Comparison of ENCODE assay signal across 20 cellular contexts in genomic region chr17:61783556-61784304, GRCh38.
DNase-seq lines count a peak whose midpoint lies in the region; ATAC-seq and TF ChIP-seq lines count a peak whose summit lies in the region.
"Had no signal": no experiment of that assay in that cellular context is flagged by ENCODE, and none has a peak within 500 bp of the region (broad histone marks: within the 10 kb centered on the region; RNA-seq: fewer than 3 reads in every experiment).

No MANE protein-coding gene starts in this region.

- peak overlapping the region; percentile 37 for H3K4me2 ChIP-seq in OCI-LY7 (ENCODE audit: low read length)
- H3K4me2 ChIP-seq: neural progenitor cell had no signal

- H3K4me3 ChIP-seq in GM12864 (ENCODE audit: low read depth, low read length) (no peak overlapping the region), OCI-LY7 (ENCODE audit: low read depth, low read length, poor library complexity, severe bottlenecking) (peak overlapping the region; percentile 3)
- H3K4me3 ChIP-seq: GM23248, neural progenitor cell, SJSA1 had no signal

- intact Hi-C loops in OCI-LY7 (cut with micrococcal nuclease; ENCODE audit: unreplicated experiment) = loop anchor here (5.0 to 10.0 kb wide), 2 partner anchors 146 to 281 kb away; partner anchors contain the start of gene MED13

- peaks cover 76% of the 10 kb centered on the region for H3K36me3 ChIP-seq in OCI-LY7 (ENCODE audit: insufficient read depth, low read length)
- H3K36me3 ChIP-seq: neural progenitor cell had no signal

- CTCF ChIA-PET in OCI-LY7 (lab: Charles Lee; ENCODE audit: unreplicated experiment) (no interaction called here), HEK293T (lab: Yijun Ruan, JAX) (interaction anchor here (0.6 kb wide), 1 partner anchor 18 kb away, joined by 3 read pairs; no protein-coding TSS in a partner anchor)

- no peaks in the 10 kb centered on the region for H3K79me2 ChIP-seq in OCI-LY7 (ENCODE audit: insufficient read depth, low read depth, low read length)

- H3K9me2 ChIP-seq in OCI-LY7 (ENCODE audit: insufficient read depth, low read length) = no peaks in the 10 kb centered on the region

- no TSS peak for BruUV-seq in OCI-LY7 (replicated peaks; lab: Mats Ljungman, UMichigan)

- ATAC-seq in GM19328 (IDR thresholded peaks at IDR 0.05; ENCODE audit: unreplicated experiment) (peak; percentile 59), HG02840 (IDR thresholded peaks at IDR 0.05; ENCODE audit: low FRiP score, unreplicated experiment) (peak; percentile 74), HG03571 (IDR thresholded peaks at IDR 0.05; ENCODE audit: unreplicated experiment) (no peak)
- ATAC-seq: activated CD4-positive, alpha-beta T cell treated with anti-CD3 and anti-CD28 coated beads for 36 hours; right cardiac atrium; stimulated activated naive CD8-positive, alpha-beta T cell treated with anti-CD3 and anti-CD28 coated beads, Interleukin-15, amount 100 ng/mL, for 72 hours had no signal

- TF ChIP-seq CTCF in GM12864 (IDR thresholded peaks at IDR 0.05; ENCODE audit: low read depth, low read length, missing control alignments) (no peak), OCI-LY7 (conservative IDR thresholded peaks at IDR 0.05; ENCODE audit: low read length) (no peak)

- DNase-seq in GM12864 (ENCODE audit: low read depth) (peak; percentile 87), OCI-LY7 (ENCODE audit: low spot score) (peak; percentile 78), NCI-H187 treated with DMSO at 0.1 percent for 48 hours (lab: John Stamatoyannopoulos, UW) (no peak), HEK293T (ENCODE audit: extremely low spot score) (no peak), foreskin melanocyte (no peak)
- DNase-seq: activated CD4-positive, alpha-beta T cell treated with anti-CD3 and anti-CD28 coated beads for 36 hours; activated gamma-delta T cell; CD4-positive, alpha-beta memory T cell; DND-41; GM23248; Kasumi-1; midbrain; NCI-H1436; right cardiac atrium; stimulated activated naive CD8-positive, alpha-beta T cell treated with anti-CD3 and anti-CD28 coated beads, Interleukin-15, amount 100 ng/mL, for 72 hours had no signal

- no peaks in the 10 kb centered on the region for H4K20me1 ChIP-seq in OCI-LY7 (ENCODE audit: insufficient read depth, low read length)

- H3K27ac ChIP-seq in OCI-LY7 (ENCODE audit: low read depth, low read length, poor library complexity, severe bottlenecking) = peak overlapping the region; percentile 86
- H3K27ac ChIP-seq: GM23248, neural progenitor cell, SJSA1 had no signal

- POLR2A ChIA-PET in OCI-LY7 (lab: Charles Lee) = interaction anchor here (0.9 to 1.2 kb wide), 2 partner anchors 13 to 19 kb away, joined by 3 to 4 read pairs; no protein-coding TSS in a partner anchor
- POLR2A ChIA-PET in HEK293T (lab: Yijun Ruan, JAX) = no interaction called here

- peaks cover 17% of the 10 kb centered on the region; the same call in 1 of the 2 replicates for H3K9me3 ChIP-seq in OCI-LY7 (ENCODE audit: low read length)
- H3K9me3 ChIP-seq: SJSA1 had no signal

- H2AFZ ChIP-seq in OCI-LY7 (ENCODE audit: low read length) = no peak overlapping the region
- H2AFZ ChIP-seq: GM23248, neural progenitor cell had no signal

- H3K4me1 ChIP-seq in OCI-LY7 (ENCODE audit: insufficient read depth, low read length, poor library complexity, severe bottlenecking) = peaks cover 40% of the 10 kb centered on the region
- H3K4me1 ChIP-seq: neural progenitor cell, SJSA1 had no signal

TF ChIP-seq in HEK293T, 16 proteins besides CTCF, POLR2A, EP300 and RAD21:
- no peak for TF ChIP-seq SUZ12 (IDR thresholded peaks at IDR 0.05)
- no peak for TF ChIP-seq FOXM1 (IDR thresholded peaks at IDR 0.05; ENCODE audit: borderline replicate concordance)
- no peak for TF ChIP-seq HDGF (IDR thresholded peaks at IDR 0.05; ENCODE audit: borderline replicate concordance)
- TF ChIP-seq CTBP1 (IDR thresholded peaks at IDR 0.05; ENCODE audit: borderline replicate concordance) = no peak

Comparison
In these comparisons a context has a peak if more than half of its experiments do, and no peak if none do; other contexts are left out.
1. DNase-seq: peak in GM12864 (single experiment) and OCI-LY7 (single experiment); none in NCI-H187 treated with DMSO at 0.1 percent for 48 hours (single experiment), HEK293T (single experiment) and foreskin melanocyte (single experiment).